Comparison of ENCODE assay signal across 30 cellular contexts in the genomic region with DNA sequence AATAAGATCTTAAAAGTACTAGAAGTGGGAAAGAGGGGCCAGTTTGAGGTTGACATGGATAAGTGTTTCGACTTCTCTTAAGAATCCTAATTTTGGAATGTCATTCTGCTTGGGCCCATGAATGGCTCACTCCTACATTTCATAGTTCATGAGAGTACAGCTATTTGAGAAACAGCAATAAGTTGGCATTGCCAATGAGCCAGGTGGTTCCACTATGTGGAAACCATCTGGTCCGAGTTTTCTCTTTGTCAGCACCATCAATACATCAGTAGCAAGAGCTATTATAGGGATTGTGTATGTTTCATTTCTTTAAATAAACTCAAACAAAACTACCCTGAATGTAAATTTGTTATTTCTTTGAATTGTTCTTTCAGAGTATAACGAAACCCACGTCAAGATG.
"Had no signal": no experiment of that assay in that cellular context is flagged by ENCODE, and none has a peak within 500 bp of the region (broad histone marks: within the 10 kb centered on the region; RNA-seq: fewer than 3 reads in every experiment).

No MANE protein-coding gene starts in this region.

- ATAC-seq: heart right ventricle; left cardiac atrium; left lung; mucosa of descending colon; sciatic nerve; stimulated activated effector memory CD8-positive, alpha-beta T cell treated with anti-CD3 and anti-CD28 coated beads, Interleukin-12 subunit alpha, Interleukin-12 subunit beta, amount 100 ng/mL, for 72 hours had no signal

- H3K9me3 ChIP-seq: esophagus muscularis mucosa, left lung, mucosa of descending colon, prostate gland, right atrium auricular region, testis, tibial artery had no signal

- H3K4me1 ChIP-seq: esophagus muscularis mucosa, left lung, prostate gland, testis, tibial artery had no signal

- H3K4me1 Mint-ChIP-seq: nephron; stimulated activated effector memory CD8-positive, alpha-beta T cell treated with anti-CD3 and anti-CD28 coated beads, Interleukin-12 subunit alpha, Interleukin-12 subunit beta, amount 100 ng/mL, for 72 hours had no signal

- H3K9ac ChIP-seq: neural progenitor cell, parathyroid adenoma had no signal

- H3K27me3 ChIP-seq: dorsolateral prefrontal cortex, esophagus muscularis mucosa, heart right ventricle, left lung, neural progenitor cell, right atrium auricular region, testis, tibial artery had no signal

- H3K4me2 ChIP-seq: neural progenitor cell, smooth muscle cell had no signal

- H3K9me3 Mint-ChIP-seq: nephron; neural progenitor cell; stimulated activated effector memory CD8-positive, alpha-beta T cell treated with anti-CD3 and anti-CD28 coated beads, Interleukin-12 subunit alpha, Interleukin-12 subunit beta, amount 100 ng/mL, for 72 hours; type B pancreatic cell had no signal

- DNase-seq: effector CD4-positive, alpha-beta T cell; endodermal cell; foreskin melanocyte; glutamatergic neuron; heart right ventricle; hippocampal formation; left cardiac atrium; left lung; mesenchymal stem cell; mucosa of descending colon; naive B cell; stimulated activated CD4-positive, alpha-beta T cell treated with anti-CD3 and anti-CD28 coated beads, Interleukin-12 subunit alpha, Interleukin-12 subunit beta, amount 100 ng/mL, for 4 hours; stimulated activated CD4-positive, alpha-beta T cell treated with anti-CD3 and anti-CD28 coated beads, Interleukin-1b, Interleukin-23, amount 100 ng/mL, for 48 hours; stimulated activated CD4-positive, alpha-beta T cell treated with anti-CD3 and anti-CD28 coated beads, Interleukin-4, amount 100 ng/mL, for 1 hour; stimulated activated naive CD4-positive, alpha-beta T cell treated with Interleukin-2 at 50 U/mL for 16 hours; testis; tibial artery had no signal

- H3K36me3 ChIP-seq: esophagus muscularis mucosa, heart right ventricle, left lung, neural progenitor cell, prostate gland, right atrium auricular region, tibial artery had no signal

- H3K27ac ChIP-seq: epithelial cell of prostate, esophagus muscularis mucosa, heart right ventricle, left lung, neural progenitor cell, parathyroid adenoma, prostate gland, right atrium auricular region, testis, tibial artery had no signal

- H3K4me3 Mint-ChIP-seq: endodermal cell; mesothelial cell of epicardium; naive B cell; nephron; neural progenitor cell; stimulated activated effector memory CD8-positive, alpha-beta T cell treated with anti-CD3 and anti-CD28 coated beads, Interleukin-12 subunit alpha, Interleukin-12 subunit beta, amount 100 ng/mL, for 72 hours; type B pancreatic cell had no signal

- H2AFZ ChIP-seq: neural progenitor cell, parathyroid adenoma had no signal

- H3K36me3 Mint-ChIP-seq: mesothelial cell of epicardium; naive B cell; neural progenitor cell; stimulated activated effector memory CD8-positive, alpha-beta T cell treated with anti-CD3 and anti-CD28 coated beads, Interleukin-12 subunit alpha, Interleukin-12 subunit beta, amount 100 ng/mL, for 72 hours; type B pancreatic cell had no signal

- H3K4me3 ChIP-seq: dorsolateral prefrontal cortex, esophagus muscularis mucosa, heart right ventricle, left lung, mucosa of descending colon, neural progenitor cell, prostate gland, right atrium auricular region, smooth muscle cell, testis, tibial artery had no signal

- H3K27ac Mint-ChIP-seq: endodermal cell; mesothelial cell of epicardium; naive B cell; nephron; neural progenitor cell; stimulated activated effector memory CD8-positive, alpha-beta T cell treated with anti-CD3 and anti-CD28 coated beads, Interleukin-12 subunit alpha, Interleukin-12 subunit beta, amount 100 ng/mL, for 72 hours; type B pancreatic cell had no signal
